ENCODE assay signal across 26 cellular contexts in the genomic region with DNA sequence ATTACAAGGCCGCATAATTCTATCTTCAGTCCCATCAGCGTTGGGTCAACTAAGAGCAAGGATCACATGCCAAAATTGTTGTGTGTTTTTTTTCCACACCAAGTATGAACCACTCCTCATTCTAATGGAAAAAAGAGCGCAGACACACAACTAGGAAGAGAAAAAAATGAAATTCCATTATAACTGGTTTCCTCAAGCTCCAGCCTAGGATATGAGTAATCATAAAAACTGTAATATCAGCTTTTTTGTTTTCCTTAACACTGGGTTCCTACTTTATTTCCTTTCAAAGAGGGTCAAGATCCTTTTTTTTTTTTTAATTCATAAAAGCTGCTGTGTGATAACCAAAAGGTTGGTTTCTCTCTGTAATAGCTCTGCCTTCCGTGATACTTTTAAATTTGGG. TPM values are rescaled to one million over a fixed set of nuclear protein-coding genes. Genes with fewer than 3 reads are reported as not detected.
DNase-seq lines count a peak whose midpoint lies in the region; ATAC-seq, FAIRE-seq and TF ChIP-seq lines count a peak whose summit lies in the region.
"Had no signal": no experiment of that assay in that cellular context is flagged by ENCODE, and none has a peak within 500 bp of the region (broad histone marks: within the 10 kb centered on the region; RNA-seq: fewer than 3 reads in every experiment).

No MANE protein-coding gene starts in this region.

- no peaks in the 10 kb centered on the region for H3K27me3 Mint-ChIP-seq in astrocyte (ENCODE audit: low read depth, unreplicated experiment)
- H3K27me3 Mint-ChIP-seq: activated CD4-positive, alpha-beta memory T cell treated with anti-CD3 and anti-CD28 coated beads, Interleukin-2, amount 10 ng/mL, durations not matched to agents 7 days and 5 days; progenitor cell of endocrine pancreas had no signal

- no peaks in the 10 kb centered on the region for H3K79me1 ChIP-seq in neuronal stem cell (ENCODE audit: low read depth, low read length)

- no peak overlapping the region for H2BK12ac ChIP-seq in neuronal stem cell (ENCODE audit: low read length)

- peaks cover 99% of the 10 kb centered on the region for H3K79me2 ChIP-seq in astrocyte (ENCODE audit: insufficient read depth, low read length)

- H3K27ac Mint-ChIP-seq in astrocyte (ENCODE audit: unreplicated experiment): no peak overlapping the region
- H3K27ac Mint-ChIP-seq: activated CD4-positive, alpha-beta memory T cell treated with anti-CD3 and anti-CD28 coated beads, Interleukin-2, amount 10 ng/mL, durations not matched to agents 7 days and 5 days; activated naive CD4-positive, alpha-beta T cell treated with anti-CD3 and anti-CD28 coated beads, Interleukin-2, amount 50 U/mL, for 72 hours; activated T-helper 2 cell treated with anti-CD3 and anti-CD28 coated beads, Interferon-gamma antibody, Interleukin-2, Interleukin-4, amounts not matched to agents 10 μg/mL and 5 μg/mL and 100 μg/mL, durations not matched to agents 14 hours and 24 hours and 36 hours; neural progenitor cell; T-helper 1 cell treated with Interleukin-12 subunit alpha and Interleukin-12 subunit beta and Interleukin-4 antibody, amounts not matched to agents 30 μg/mL and 1 μg/mL, for 36 hours had no signal

- no peak overlapping the region for H4K8ac ChIP-seq in neuronal stem cell (ENCODE audit: low read depth, low read length)

- H3K27ac ChIP-seq in astrocyte (ENCODE audit: low read depth, low read length) (no peak overlapping the region), neuronal stem cell (replicated peaks; ENCODE audit: low read length) (no peak overlapping the region), stomach (peak overlapping the region in 3 of 5 donors; percentile 36 to 50 (median 49)), substantia nigra (ENCODE audit: low read depth, low read length, poor library complexity, severe bottlenecking) (no peak overlapping the region)
- H3K27ac ChIP-seq: C4-2B, HL-60, neural progenitor cell had no signal

- DNase-seq in astrocyte (ENCODE audit: low read depth): peak; percentile 23
- no peak for DNase-seq in neuronal stem cell (ENCODE audit: low spot score)
- DNase-seq in stomach: no peak
- DNase-seq in substantia nigra (lab: John Stamatoyannopoulos, UW): no peak
- DNase-seq: activated CD4-positive, alpha-beta memory T cell treated with anti-CD3 and anti-CD28 coated beads, Interleukin-2, amount 10 ng/mL, durations not matched to agents 7 days and 5 days; activated CD4-positive, CD25-positive, alpha-beta regulatory T cell treated with anti-CD3 and anti-CD28 coated beads, Interleukin-2, amount 50 U/mL, for 72 hours; activated CD8-positive, alpha-beta memory T cell treated with anti-CD3 and anti-CD28 coated beads, Interleukin-2, amount 50 U/mL, for 48 hours; Calu3; central memory CD4-positive, alpha-beta T cell; DND-41; SK-N-SH; small intestine had no signal

- no peak for ATAC-seq in GM21619 (IDR thresholded peaks at IDR 0.05; ENCODE audit: unreplicated experiment)
- no peak for ATAC-seq in HG02798 (IDR thresholded peaks at IDR 0.05; ENCODE audit: poor library complexity, unreplicated experiment)
- ATAC-seq: activated naive CD4-positive, alpha-beta T cell treated with anti-CD3 and anti-CD28 coated beads, Interleukin-2, amount 50 U/mL, for 72 hours; HCT116 had no signal

- H4K91ac ChIP-seq in neuronal stem cell (ENCODE audit: low read depth, low read length, poor library complexity): no peak overlapping the region

- intact Hi-C loops in stomach (cut with DNase I; ENCODE audit: low total_unique reads): no loop called here

- peaks cover 84% of the 10 kb centered on the region for H4K20me1 ChIP-seq in astrocyte (ENCODE audit: insufficient read depth, low read length)

- no peak overlapping the region for H3K14ac ChIP-seq in neuronal stem cell (ENCODE audit: low read length)

- H2BK120ac ChIP-seq in neuronal stem cell (ENCODE audit: low read depth, low read length): no peak overlapping the region

- H2BK15ac ChIP-seq in neuronal stem cell (ENCODE audit: low read length): no peak overlapping the region

- TF ChIP-seq EP300 in stomach (IDR thresholded peaks at IDR 0.05): no peak

- H3K27me3 ChIP-seq in astrocyte (ENCODE audit: insufficient read depth, low read length) (no peaks in the 10 kb centered on the region), neuronal stem cell (ENCODE audit: control insufficient read depth in 3 of 3, insufficient read depth in 3 of 3, low read depth in 1 of 3, low read length in 3 of 3) (no peaks in the 10 kb centered on the region), stomach (no peaks in the 10 kb centered on the region)
- H3K27me3 ChIP-seq: neural progenitor cell, upper lobe of left lung had no signal

- H2BK5ac ChIP-seq in neuronal stem cell (ENCODE audit: low read length): peak overlapping the region; percentile 77

- no peak overlapping the region for H2AK5ac ChIP-seq in neuronal stem cell (ENCODE audit: low read depth, low read length)

- H3K4me1 Mint-ChIP-seq in astrocyte (ENCODE audit: low read depth, unreplicated experiment): peaks cover 26% of the 10 kb centered on the region
- H3K4me1 Mint-ChIP-seq: activated CD4-positive, alpha-beta memory T cell treated with anti-CD3 and anti-CD28 coated beads, Interleukin-2, amount 10 ng/mL, durations not matched to agents 7 days and 5 days; neural progenitor cell had no signal

- no CpG with 5 or more reads among the region's 4 CpGs for WGBS in neuronal stem cell (ENCODE audit: extremely low coverage in 2 of 2, insufficient read length in 2 of 2, insufficient replicate concordance in 1 of 2), 2 donors
- WGBS in stomach, 5 donors: 75 to 84% (median 78%) methylated on average over 4 of the region's 4 CpGs

- H3K4me1 ChIP-seq in astrocyte (ENCODE audit: insufficient read depth, low read length) (peaks cover 27% of the 10 kb centered on the region), neuronal stem cell (ENCODE audit: control insufficient read depth in 2 of 2, insufficient read depth in 1 of 2, low read depth in 1 of 2, low read length in 2 of 2) (no peaks in the 10 kb centered on the region), stomach (peaks cover 0 to 79% (median 43%) of the 10 kb centered on the region in 4 donors)
- H3K4me1 ChIP-seq: neural progenitor cell had no signal

- H3K23ac ChIP-seq in neuronal stem cell (ENCODE audit: low read depth, low read length, poor library complexity): no peak overlapping the region

- no peak overlapping the region for H3K4me3 Mint-ChIP-seq in astrocyte (ENCODE audit: unreplicated experiment)
- H3K4me3 Mint-ChIP-seq: activated CD4-positive, alpha-beta memory T cell treated with anti-CD3 and anti-CD28 coated beads, Interleukin-2, amount 10 ng/mL, durations not matched to agents 7 days and 5 days; neural progenitor cell; T-helper 1 cell treated with Interleukin-12 subunit alpha and Interleukin-12 subunit beta and Interleukin-4 antibody, amounts not matched to agents 30 μg/mL and 1 μg/mL, for 36 hours had no signal

- no peak for FAIRE-seq in astrocyte (lab: Jason Lieb, UNC)
- FAIRE-seq in endometrium (lab: Jason Lieb, UNC): peak; percentile 35
- FAIRE-seq: GM18507, small intestine, TTC549 had no signal

- H3K4me3 ChIP-seq in astrocyte (ENCODE audit: insufficient read depth, low read depth, low read length) (no peak overlapping the region), neuronal stem cell (ENCODE audit: low read length in 2 of 2) (no peak overlapping the region), stomach (no peak overlapping the region)
- H3K4me3 ChIP-seq: neural progenitor cell, upper lobe of left lung had no signal

- no peak for TF ChIP-seq POLR2A in stomach (IDR thresholded peaks at IDR 0.05)

- H3K18ac ChIP-seq in neuronal stem cell (ENCODE audit: low read length): no peak overlapping the region

- no peaks in the 10 kb centered on the region for H3K9me3 Mint-ChIP-seq in astrocyte (ENCODE audit: unreplicated experiment)
- H3K9me3 Mint-ChIP-seq: activated CD4-positive, alpha-beta memory T cell treated with anti-CD3 and anti-CD28 coated beads, Interleukin-2, amount 10 ng/mL, durations not matched to agents 7 days and 5 days; activated naive CD4-positive, alpha-beta T cell treated with anti-CD3 and anti-CD28 coated beads, Interleukin-2, amount 50 U/mL, for 72 hours; activated T-helper 2 cell treated with anti-CD3 and anti-CD28 coated beads, Interferon-gamma antibody, Interleukin-2, Interleukin-4, amounts not matched to agents 10 μg/mL and 5 μg/mL and 100 μg/mL, durations not matched to agents 14 hours and 24 hours and 36 hours; neural progenitor cell; T-helper 1 cell treated with Interleukin-12 subunit alpha and Interleukin-12 subunit beta and Interleukin-4 antibody, amounts not matched to agents 30 μg/mL and 1 μg/mL, for 36 hours had no signal

- no peaks in the 10 kb centered on the region for H3K9me3 ChIP-seq in astrocyte (ENCODE audit: insufficient read depth, low read depth, low read length)
- no peaks in the 10 kb centered on the region for H3K9me3 ChIP-seq in neuronal stem cell (replicated peaks in 1 of 2; ENCODE audit: control insufficient read depth in 2 of 2, insufficient read depth in 1 of 2, low read depth in 1 of 2, low read length in 2 of 2)
- H3K9me3 ChIP-seq in stomach: no peaks in the 10 kb centered on the region
- H3K9me3 ChIP-seq: SK-N-SH, upper lobe of left lung had no signal

- no peak overlapping the region for H3K4ac ChIP-seq in neuronal stem cell (ENCODE audit: low read length)

- H3K9ac ChIP-seq in astrocyte (ENCODE audit: low read length) (no peak overlapping the region), neuronal stem cell (ENCODE audit: low read depth, low read length, poor library complexity) (no peak overlapping the region)
- H3K9ac ChIP-seq: neural progenitor cell, SK-N-SH had no signal

- no peak overlapping the region for H2AFZ ChIP-seq in astrocyte (ENCODE audit: low read depth, low read length)
- no peak overlapping the region for H2AFZ ChIP-seq in neuronal stem cell (ENCODE audit: low read length)
- H2AFZ ChIP-seq: neural progenitor cell had no signal

- TF ChIP-seq CTCF in astrocyte (IDR thresholded peaks at IDR 0.05; ENCODE audit: insufficient read depth, low read depth, low read length): no peak
- no peak for TF ChIP-seq CTCF in stomach (IDR thresholded peaks at IDR 0.05)

- peak overlapping the region; percentile 13 for H3K4me2 ChIP-seq in astrocyte (ENCODE audit: low read length)
- H3K4me2 ChIP-seq in neuronal stem cell (ENCODE audit: insufficient read depth, low read length, poor library complexity, severe bottlenecking): no peak overlapping the region
- H3K4me2 ChIP-seq: neural progenitor cell, SK-N-SH had no signal

- H3K36me3 ChIP-seq in astrocyte (ENCODE audit: insufficient read depth, low read length) (no peaks in the 10 kb centered on the region), neuronal stem cell (replicated peaks in 1 of 2; ENCODE audit: control insufficient read depth in 2 of 2, insufficient read depth in 2 of 2, low read length in 2 of 2) (no peaks in the 10 kb centered on the region), stomach (no peaks in the 10 kb centered on the region)
- H3K36me3 ChIP-seq: neural progenitor cell, upper lobe of left lung had no signal

- H3K36me3 Mint-ChIP-seq in astrocyte (ENCODE audit: low read depth, unreplicated experiment): no peaks in the 10 kb centered on the region
- H3K36me3 Mint-ChIP-seq: activated naive CD4-positive, alpha-beta T cell treated with anti-CD3 and anti-CD28 coated beads, Interleukin-2, amount 50 U/mL, for 72 hours; neural progenitor cell had no signal

RNA-seq across cellular contexts. Expression of gene TSHZ3, which starts 19.4 kb away (rescaled TPM):
- total RNA-seq in astrocyte (6.1 and 7.9 TPM in 2 replicates), stomach (10 to 100 TPM in 1 of 5 donors, 1 to 10 TPM in 3, under 1 TPM in 1; 0.87 to 14.3 (median 6.4) TPM)
- 1.5 TPM for polyA plus RNA-seq in neuronal stem cell (2013, experiment 1 of 2)
- 1.6 TPM for polyA plus RNA-seq in neuronal stem cell (2013, experiment 2 of 2)
- 1 to 10 TPM; 3.3 to 5.8 (median 3.7) TPM for polyA plus RNA-seq in stomach
- total RNA-seq: Calu3 had no signal

Comparison
In these comparisons a context has a peak if more than half of its experiments do, and no peak if none do; other contexts are left out.
1. H3K27ac ChIP-seq: peak in stomach (3 of 5); none in astrocyte (single experiment), neuronal stem cell (single experiment) and substantia nigra (single experiment).